ENCODE assay signal across 8 cellular contexts in the genomic region with DNA sequence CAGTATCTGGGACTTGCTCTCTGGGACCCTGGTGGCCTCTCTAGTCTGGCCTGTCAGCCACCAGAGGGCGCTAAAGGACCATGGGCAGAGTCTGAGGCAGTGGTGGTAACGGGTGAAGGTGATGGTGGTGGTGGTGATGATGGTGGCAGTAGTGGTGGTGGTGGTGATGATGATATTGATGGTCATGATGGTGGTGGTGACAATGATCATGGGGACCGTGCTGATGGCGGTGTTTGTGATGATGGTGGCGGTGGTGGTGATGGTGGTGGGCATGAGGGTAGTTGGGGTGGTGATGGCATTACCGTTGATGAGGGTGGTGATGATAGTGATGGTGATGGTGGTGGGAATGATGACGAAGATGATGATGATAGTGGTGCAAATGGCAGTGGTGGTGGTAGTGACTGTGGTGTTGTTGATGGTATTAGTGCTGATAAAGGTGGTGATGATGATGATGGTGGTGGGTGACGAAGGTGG. TPM values are rescaled to one million over a fixed set of nuclear protein-coding genes. Genes with fewer than 3 reads are reported as not detected.
DNase-seq lines count a peak whose midpoint lies in the region; ATAC-seq and TF ChIP-seq lines count a peak whose summit lies in the region.

No MANE protein-coding gene starts in this region.

- intact Hi-C loops in lower leg skin (cut with DNase I; ENCODE audit: low total_unique reads) = loop anchor here (2.0 kb wide), 1 partner anchor 102 kb away; no protein-coding TSS in a partner anchor

- H3K4me3 ChIP-seq in GM12864 (ENCODE audit: low read depth, low read length) (no peak overlapping the region), choroid plexus epithelial cell (ENCODE audit: low read depth, low read length) (no peak overlapping the region), lower leg skin (ENCODE audit: low read depth, poor library complexity, severe bottlenecking) (no peak overlapping the region)

- WGBS in lower leg skin, 2 donors = 60 to 66% methylated on average over 8 of the region's 8 CpGs

- TF ChIP-seq CTCF in GM12864 (IDR thresholded peaks at IDR 0.05; ENCODE audit: low read depth, low read length, missing control alignments) (peak; percentile 86), choroid plexus epithelial cell (conservative IDR thresholded peaks at IDR 0.05; ENCODE audit: low read depth, low read length) (peak; percentile 97), lower leg skin (IDR thresholded peaks at IDR 0.05) (peak in 1 of 3 donors; percentile 70)

- no peak for TF ChIP-seq POLR2A in lower leg skin (IDR thresholded peaks at IDR 0.05)

- ATAC-seq in GM18517 (IDR thresholded peaks at IDR 0.05; ENCODE audit: unreplicated experiment) (no peak), HG03354 (IDR thresholded peaks at IDR 0.05; ENCODE audit: poor library complexity, severe bottlenecking, unreplicated experiment) (no peak)

- no peak for DNase-seq in GM12864 (ENCODE audit: low read depth)
- DNase-seq in NCI-H1105 treated with DMSO at 0.1 percent for 48 hours (lab: John Stamatoyannopoulos, UW) = peak; percentile 48
- peak; percentile 87 to 93 for DNase-seq in activated CD4-positive, alpha-beta T cell treated with anti-CD3 and anti-CD28 coated beads for 4 hours
- peak; percentile 67 for DNase-seq in choroid plexus epithelial cell (ENCODE audit: low read depth)
- DNase-seq in lower leg skin (ENCODE audit: low spot score in 2 of 2) = peak; percentile 66 to 94
- peak; percentile 78 for DNase-seq in stimulated activated CD8-positive, alpha-beta memory T cell treated with anti-CD3 and anti-CD28 coated beads, Interleukin-15, amount 100 ng/mL, for 1 hour (ENCODE audit: low read depth)

RNA-seq across cellular contexts. Expression of a gene that starts 16.0 kb away (rescaled TPM):
- total RNA-seq in lower leg skin = not detected

RNA-seq across cellular contexts. Expression of a gene that starts 16.4 kb away (rescaled TPM):
- total RNA-seq in lower leg skin = 1 to 10 TPM in 3 of 4 donors, under 1 TPM in 1; 0.81 to 2.2 (median 1.6) TPM

RNA-seq across cellular contexts. Expression of a gene that starts 27.8 kb away (rescaled TPM):
- total RNA-seq in lower leg skin = 10 to 100 TPM; 45.6 to 58.7 (median 55.8) TPM

RNA-seq across cellular contexts. Expression of a gene that starts 51.2 kb away (rescaled TPM):
- 100 to 1,000 TPM; 189 to 337 (median 250) TPM for total RNA-seq in lower leg skin
